ENCODE assay signal across 16 cellular contexts in the genomic region with DNA sequence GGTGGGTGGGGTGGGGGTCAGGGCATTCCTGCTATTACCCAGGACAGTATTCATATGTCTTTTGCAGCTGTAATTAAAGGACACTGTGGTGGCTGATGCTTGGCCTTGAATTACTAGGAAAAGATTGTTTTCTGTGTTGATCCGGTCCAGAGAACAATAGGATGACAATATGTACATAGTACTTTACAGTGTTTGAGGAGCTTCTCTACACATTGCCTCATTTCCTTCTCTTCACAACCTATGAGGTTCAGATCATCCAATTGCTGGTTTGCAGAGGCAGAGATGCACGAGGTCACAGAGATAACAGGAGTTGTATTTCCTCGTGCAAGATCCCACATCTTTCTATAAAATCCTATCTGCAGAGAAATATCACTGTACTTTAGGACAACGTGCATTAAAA.
"Had no signal": no experiment of that assay in that cellular context is flagged by ENCODE, and none has a peak within 500 bp of the region (broad histone marks: within the 10 kb centered on the region; RNA-seq: fewer than 3 reads in every experiment).

No MANE protein-coding gene starts in this region.

- H3K27ac ChIP-seq: left ventricle myocardium inferior, tibial artery, uterus had no signal

- ATAC-seq: activated naive CD8-positive, alpha-beta T cell treated with anti-CD3 and anti-CD28 coated beads, Interleukin-2, amount 50 U/mL, for 24 hours; activated T-helper 17 cell treated with anti-CD3 and anti-CD28 coated beads, Interleukin-2, amount 50 U/mL, for 72 hours; naive thymus-derived CD8-positive, alpha-beta T cell; stimulated activated naive B cell treated with anti-CD40 and anti-IgM and Interleukin-4, amounts not matched to agents 10 μg/mL and 1 μg/mL and 100 μg/mL, for 72 hours had no signal

- H3K4me3 ChIP-seq: left ventricle myocardium inferior, tibial artery, uterus had no signal

- H3K36me3 ChIP-seq: left ventricle myocardium inferior, tibial artery, uterus had no signal

- H3K4me3 Mint-ChIP-seq: activated naive CD4-positive, alpha-beta T cell treated with anti-CD3 and anti-CD28 coated beads for 36 hours; activated naive CD8-positive, alpha-beta T cell treated with anti-CD3 and anti-CD28 coated beads, Interleukin-2, amount 50 U/mL, for 24 hours; activated T-helper 17 cell treated with anti-CD3 and anti-CD28 coated beads, Interleukin-2, amount 50 U/mL, for 72 hours; memory B cell; naive thymus-derived CD8-positive, alpha-beta T cell; stimulated activated naive B cell treated with anti-CD40 and anti-IgM and Interleukin-4, amounts not matched to agents 10 μg/mL and 1 μg/mL and 100 μg/mL, for 72 hours had no signal

- H3K27me3 ChIP-seq: tibial artery, uterus had no signal

- H3K9me3 ChIP-seq: left ventricle myocardium inferior, tibial artery, uterus had no signal

- H3K36me3 Mint-ChIP-seq: memory B cell; naive thymus-derived CD8-positive, alpha-beta T cell; stimulated activated naive B cell treated with anti-CD40 and anti-IgM and Interleukin-4, amounts not matched to agents 10 μg/mL and 1 μg/mL and 100 μg/mL, for 72 hours had no signal

- H3K27ac Mint-ChIP-seq: activated naive CD4-positive, alpha-beta T cell treated with anti-CD3 and anti-CD28 coated beads for 36 hours; activated naive CD8-positive, alpha-beta T cell treated with anti-CD3 and anti-CD28 coated beads, Interleukin-2, amount 50 U/mL, for 24 hours; activated T-helper 17 cell treated with anti-CD3 and anti-CD28 coated beads, Interleukin-2, amount 50 U/mL, for 72 hours; memory B cell; naive thymus-derived CD8-positive, alpha-beta T cell; stimulated activated naive B cell treated with anti-CD40 and anti-IgM and Interleukin-4, amounts not matched to agents 10 μg/mL and 1 μg/mL and 100 μg/mL, for 72 hours had no signal

- H3K9me3 Mint-ChIP-seq: activated naive CD4-positive, alpha-beta T cell treated with anti-CD3 and anti-CD28 coated beads for 36 hours; activated naive CD8-positive, alpha-beta T cell treated with anti-CD3 and anti-CD28 coated beads, Interleukin-2, amount 50 U/mL, for 24 hours; memory B cell had no signal

- DNase-seq: activated naive CD4-positive, alpha-beta T cell treated with anti-CD3 and anti-CD28 coated beads for 36 hours; activated naive CD8-positive, alpha-beta T cell treated with anti-CD3 and anti-CD28 coated beads, Interleukin-2, amount 50 U/mL, for 24 hours; aorta; cortex of kidney; effector CD8-positive, alpha-beta T cell; hypothalamus; kidney; left ventricle myocardium inferior; naive thymus-derived CD8-positive, alpha-beta T cell; retina; stimulated activated naive B cell treated with anti-CD40 and anti-IgM and Interleukin-4, amounts not matched to agents 10 μg/mL and 1 μg/mL and 100 μg/mL, for 72 hours; tibial artery; uterus had no signal

- H3K4me1 Mint-ChIP-seq: activated naive CD8-positive, alpha-beta T cell treated with anti-CD3 and anti-CD28 coated beads, Interleukin-2, amount 50 U/mL, for 24 hours; activated T-helper 17 cell treated with anti-CD3 and anti-CD28 coated beads, Interleukin-2, amount 50 U/mL, for 72 hours had no signal

- FAIRE-seq: endothelial cell of umbilical vein, kidney had no signal

- H3K27me3 Mint-ChIP-seq: activated naive CD8-positive, alpha-beta T cell treated with anti-CD3 and anti-CD28 coated beads, Interleukin-2, amount 50 U/mL, for 24 hours had no signal

- H3K4me1 ChIP-seq: tibial artery, uterus had no signal
